In the genomic region with DNA sequence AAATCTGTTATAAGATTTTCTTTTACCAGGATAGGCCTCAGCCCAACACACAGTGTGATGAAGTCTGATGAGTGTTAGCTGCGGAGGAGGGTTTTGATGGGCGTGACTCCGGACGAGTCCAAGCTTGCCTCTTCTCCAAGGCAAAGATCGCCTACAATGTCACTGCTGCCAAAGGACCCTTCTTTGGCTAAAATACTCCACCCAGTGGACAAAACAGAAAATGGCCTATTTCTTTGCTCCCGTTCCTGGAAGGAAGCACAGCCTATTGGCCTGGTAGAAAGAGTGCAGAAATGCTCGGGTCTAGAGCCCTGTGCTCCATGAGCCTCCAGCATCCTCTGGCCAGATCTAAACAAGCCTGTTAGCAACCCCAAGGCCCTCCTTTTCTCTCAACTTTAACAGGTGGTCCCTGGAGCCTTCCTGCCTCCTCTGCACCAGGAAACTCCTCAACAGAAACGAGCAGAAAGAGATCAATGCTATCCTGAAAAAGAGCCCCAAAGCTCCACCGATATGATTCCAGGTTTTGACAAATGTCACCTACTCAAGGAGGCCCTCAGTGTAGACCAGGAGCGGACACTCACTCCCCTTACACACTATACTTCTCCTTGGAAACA, we compare ENCODE assay signal across 9 cellular contexts. TPM values are rescaled to one million over a fixed set of nuclear protein-coding genes. Genes with fewer than 3 reads are reported as not detected.
A peak's percentile ranks its signal among the peaks of the same experiment; 100 is the strongest.
DNase-seq lines count a peak whose midpoint lies in the region; ATAC-seq and TF ChIP-seq lines count a peak whose summit lies in the region.
"Had no signal": no experiment of that assay in that cellular context is flagged by ENCODE, and none has a peak within 500 bp of the region (broad histone marks: within the 10 kb centered on the region; RNA-seq: fewer than 3 reads in every experiment).

No MANE protein-coding gene starts in this region.

- peak; percentile 71 for TF ChIP-seq CTCF in mesothelial cell of epicardium (IDR thresholded peaks at IDR 0.05; ENCODE audit: unreplicated experiment)

- intact Hi-C loops in aorta (cut with DNase I), result loop anchor here (1.0 to 5.0 kb wide), 4 partner anchors 55 to 165 kb away; no protein-coding TSS in a partner anchor

- H3K4me3 Mint-ChIP-seq in mesothelial cell of epicardium, result peak overlapping the region; percentile 16
- H3K4me3 Mint-ChIP-seq: T-helper 1 cell treated with Interleukin-12 subunit alpha and Interleukin-12 subunit beta and Interleukin-4 antibody, amounts not matched to agents 30 μg/mL and 1 μg/mL, for 36 hours had no signal

- H3K4me3 ChIP-seq in aorta (ENCODE audit: low read length in 2 of 2), result peak overlapping the region in 1 of 2 donors; percentile 21

- no peaks in the 10 kb centered on the region for H3K9me3 Mint-ChIP-seq in mesothelial cell of epicardium
- H3K9me3 Mint-ChIP-seq: T-helper 1 cell treated with Interleukin-12 subunit alpha and Interleukin-12 subunit beta and Interleukin-4 antibody, amounts not matched to agents 30 μg/mL and 1 μg/mL, for 36 hours had no signal

- no peaks in the 10 kb centered on the region for H3K9me3 ChIP-seq in aorta (ENCODE audit: control insufficient read depth, low read length)

- peaks cover 0 to 2% of the 10 kb centered on the region in 2 donors for H3K27me3 ChIP-seq in aorta (ENCODE audit: control insufficient read depth in 1 of 2, insufficient read depth in 2 of 2, low read length in 1 of 2)

- DNase-seq in AG20443 (ENCODE audit: low spot score), result peak; percentile 91
- peak; percentile 59 for DNase-seq in NCI-H1417 treated with DMSO at 0.1 percent for 48 hours (lab: John Stamatoyannopoulos, UW)
- peak; percentile 92 for DNase-seq in SKM-1 (lab: John Stamatoyannopoulos, UW; ENCODE audit: unreplicated experiment)
- peak; percentile 56 to 70 for DNase-seq in erythroblast (lab: John Stamatoyannopoulos, UW)
- peak in 1 of 2 experiments; percentile 62 for DNase-seq in mesothelial cell of epicardium (ENCODE audit: low spot score in 2 of 2, unreplicated experiment in 2 of 2)
- DNase-seq in aorta, result peak; percentile 70 to 84

- ATAC-seq in GM18502 (IDR thresholded peaks at IDR 0.05; ENCODE audit: poor library complexity, unreplicated experiment) (peak; percentile 94), HG02970 (IDR thresholded peaks at IDR 0.05; ENCODE audit: low FRiP score, unreplicated experiment) (peak; percentile 71), aorta (ENCODE audit: low FRiP score) (peak; percentile 87)

- H3K27me3 Mint-ChIP-seq in mesothelial cell of epicardium (ENCODE audit: low read depth), result no peaks in the 10 kb centered on the region

- WGBS in aorta, 2 donors, result 25 to 30% methylated on average over 10 of the region's 10 CpGs

- H3K36me3 Mint-ChIP-seq in mesothelial cell of epicardium, result no peaks in the 10 kb centered on the region

- peak overlapping the region; percentile 92 for H3K27ac Mint-ChIP-seq in mesothelial cell of epicardium
- H3K27ac Mint-ChIP-seq: T-helper 1 cell treated with Interleukin-12 subunit alpha and Interleukin-12 subunit beta and Interleukin-4 antibody, amounts not matched to agents 30 μg/mL and 1 μg/mL, for 36 hours had no signal

- no peak for TF ChIP-seq POLR2A in erythroblast (IDR thresholded peaks at IDR 0.05; ENCODE audit: low read length)

- H3K4me1 ChIP-seq in aorta (ENCODE audit: control insufficient read depth in 1 of 2, insufficient read depth in 2 of 2, low read length in 2 of 2), result no peaks in the 10 kb centered on the region

- peaks cover 13% of the 10 kb centered on the region for H3K4me1 Mint-ChIP-seq in mesothelial cell of epicardium

- no peaks in the 10 kb centered on the region for H3K36me3 ChIP-seq in aorta (ENCODE audit: control insufficient read depth in 1 of 2, insufficient read depth in 2 of 2, low read length in 1 of 2)

- no peak overlapping the region for H3K27ac ChIP-seq in aorta (ENCODE audit: low read depth in 1 of 2, low read length in 2 of 2)

RNA-seq across cellular contexts. Expression of a gene that starts 3.4 kb away (rescaled TPM):
- 0.09 to 0.24 TPM (median 0.13 TPM) in 3 replicates for total RNA-seq in mesothelial cell of epicardium
- total RNA-seq in aorta, result 10 to 100 TPM; 21.3 to 47.9 TPM
- polyA plus RNA-seq in aorta, result 1 to 10 TPM; 2.8 to 9.0 TPM

Comparison
In these comparisons a context has a peak if more than half of its experiments do, and no peak if none do; other contexts are left out.
1. RNA of a gene that starts 3.4 kb away (total RNA-seq): 21.3 to 47.9 TPM in aorta; 0.09 to 0.24 TPM in mesothelial cell of epicardium; every median in the first group is over 10 times any median in the second.
2. Peak in every context shown above with its lines, with median percentiles within 50 percentile points of each other: ATAC-seq.